ENCODE assay signal across 8 cellular contexts in the genomic region with DNA sequence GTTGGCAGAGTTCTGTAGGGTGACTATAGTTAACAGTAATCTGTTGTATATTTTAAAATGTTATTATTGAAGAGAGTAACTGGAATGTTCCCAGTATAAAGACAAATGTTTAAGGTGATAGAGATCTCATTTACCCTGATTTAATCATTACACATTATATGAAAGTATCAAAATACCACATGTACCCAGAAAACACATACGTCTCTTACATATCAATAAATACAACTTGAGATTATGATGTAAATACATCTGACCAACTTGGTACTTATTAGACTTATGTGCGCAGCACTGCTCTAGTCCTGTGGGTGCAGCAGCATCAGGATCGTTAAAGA. TPM values are rescaled to one million over a fixed set of nuclear protein-coding genes. Genes with fewer than 3 reads are reported as not detected.
DNase-seq lines count a peak whose midpoint lies in the region; ATAC-seq, FAIRE-seq and TF ChIP-seq lines count a peak whose summit lies in the region.

No MANE protein-coding gene starts in this region.

- no peak for ATAC-seq in pancreas
- no peak for ATAC-seq in HG03342 (IDR thresholded peaks at IDR 0.05; ENCODE audit: unreplicated experiment)

- H3K4me1 ChIP-seq in Peyer's patch (peaks cover 0 to 25% (median 0%) of the 10 kb centered on the region in 4 donors), esophagus (ENCODE audit: control insufficient read depth in 2 of 2, insufficient read depth in 2 of 2, low read length in 1 of 2) (no peaks in the 10 kb centered on the region), pancreas (peaks cover 5 to 15% (median 6%) of the 10 kb centered on the region in 3 donors)

- 1 to 2% methylated on average over 3 of the region's 3 CpGs for WGBS in esophagus, 2 donors
- 1% methylated on average over 3 of the region's 3 CpGs for WGBS in pancreas, 2 donors

- FAIRE-seq in pancreas (lab: Jason Lieb, UNC) = no peak

- no peak for TF ChIP-seq POLR2A in Peyer's patch (IDR thresholded peaks at IDR 0.05)

- H3K4me3 ChIP-seq in Peyer's patch = peak overlapping the region; percentile 76 to 95 (median 94)
- peak overlapping the region; percentile 60 to 87 for H3K4me3 ChIP-seq in esophagus (ENCODE audit: low read depth in 1 of 2, low read length in 2 of 2)
- peak overlapping the region; percentile 34 to 97 (median 70) for H3K4me3 ChIP-seq in pancreas

- TF ChIP-seq CTCF in Peyer's patch (IDR thresholded peaks at IDR 0.05) (no peak), pancreas (IDR thresholded peaks at IDR 0.05) (no peak)

- H3K36me3 ChIP-seq in Peyer's patch (peaks cover 0 to 30% (median 0%) of the 10 kb centered on the region in 3 donors), esophagus (ENCODE audit: control insufficient read depth in 2 of 2, insufficient read depth in 2 of 2, low read length in 1 of 2) (peaks cover 4 to 8% of the 10 kb centered on the region in 2 donors), pancreas (peaks cover 0 to 23% (median 9%) of the 10 kb centered on the region in 3 donors)

- no peaks in the 10 kb centered on the region for H3K9me3 ChIP-seq in Peyer's patch
- no peaks in the 10 kb centered on the region for H3K9me3 ChIP-seq in esophagus (ENCODE audit: control insufficient read depth in 2 of 2, insufficient read depth in 1 of 2, low read depth in 1 of 2, low read length in 1 of 2)
- H3K9me3 ChIP-seq in pancreas = no peaks in the 10 kb centered on the region

- DNase-seq in DMS114 treated with DMSO at 0.1 percent for 48 hours (lab: John Stamatoyannopoulos, UW; ENCODE audit: unreplicated experiment) = peak; percentile 56
- DNase-seq in Peyer's patch = no peak
- no peak for DNase-seq in pancreas
- DNase-seq in NK-92 (lab: John Stamatoyannopoulos, UW; ENCODE audit: unreplicated experiment) = no peak
- DNase-seq in NCI-H1930 (lab: John Stamatoyannopoulos, UW) = no peak
- no peak for DNase-seq in KBM-7

- H3K27me3 ChIP-seq in Peyer's patch (no peaks in the 10 kb centered on the region), esophagus (ENCODE audit: control insufficient read depth in 1 of 2, insufficient read depth in 2 of 2, low read length in 2 of 2) (no peaks in the 10 kb centered on the region), pancreas (no peaks in the 10 kb centered on the region)

- intact Hi-C loops in pancreas (cut with DNase I) = no loop called here

- in situ Hi-C loops in KBM-7 (cut with MboI; ENCODE audit: low pct_unique_long_range_greater_than_20kb, low sequenced_read_pairs) = no loop called here

- H3K27ac ChIP-seq in Peyer's patch = peak overlapping the region; percentile 87 to 97 (median 94)
- peak overlapping the region; percentile 91 to 93 for H3K27ac ChIP-seq in esophagus (ENCODE audit: low read depth in 2 of 2, low read length in 1 of 2)
- peak overlapping the region; percentile 78 to 89 (median 82) for H3K27ac ChIP-seq in pancreas

RNA-seq across cellular contexts. Expression of a gene that starts 0.7 kb away (rescaled TPM):
- total RNA-seq in Peyer's patch (10 to 100 TPM; 48.2 to 85.8 (median 73.5) TPM), pancreas (100 to 1,000 TPM in 5 of 6 donors, 10 to 100 TPM in 1; 99.8 to 143 (median 134) TPM)
- polyA plus RNA-seq in esophagus (100 to 1,000 TPM; 146 to 184 TPM), pancreas (100 to 1,000 TPM; 174 to 176 TPM)

RNA-seq across cellular contexts. Expression of a gene that starts 20.2 kb away (rescaled TPM):
- total RNA-seq in Peyer's patch (1 to 10 TPM in 1 of 4 donors, under 1 TPM in 1, not detected in 2; 0.66 to 1.7 TPM), pancreas (1 to 10 TPM in 1 of 6 donors, under 1 TPM in 3, not detected in 2; 0.08 to 1.4 (median 0.49) TPM)
- polyA plus RNA-seq in esophagus (under 1 TPM; 0.02 to 0.12 TPM), pancreas (under 1 TPM in 1 of 2 donors, not detected in 1; 0.27 TPM)
